15 cellular contexts compared by ENCODE assay signal in genomic region chr2:192072778-192073177, GRCh38.
DNase-seq lines count a peak whose midpoint lies in the region; ATAC-seq and TF ChIP-seq lines count a peak whose summit lies in the region.
"Had no signal": no experiment of that assay in that cellular context is flagged by ENCODE, and none has a peak within 500 bp of the region (broad histone marks: within the 10 kb centered on the region; RNA-seq: fewer than 3 reads in every experiment).

No MANE protein-coding gene starts in this region.

- no peak for TF ChIP-seq POLR2A in right lobe of liver (IDR thresholded peaks at IDR 0.05)
- no peak for TF ChIP-seq POLR2A in upper lobe of left lung (IDR thresholded peaks at IDR 0.05)

- H3K27me3 ChIP-seq in GM23338 (ENCODE audit: insufficient read depth) (no peaks in the 10 kb centered on the region), right lobe of liver (no peaks in the 10 kb centered on the region), upper lobe of left lung (no peaks in the 10 kb centered on the region)

- no peaks in the 10 kb centered on the region; the same call in 1 of the 2 replicates for H3K9me2 ChIP-seq in GM23338 (ENCODE audit: insufficient read depth)

- POLR2A ChIA-PET in WTC11 (lab: Charles Lee): no interaction called here

- H3K4me3 Mint-ChIP-seq in GM23338 (no peak overlapping the region), WTC11 (no peak overlapping the region)
- H3K4me3 Mint-ChIP-seq: CD4-positive, CD25-positive, alpha-beta regulatory T cell had no signal

- H3K27ac Mint-ChIP-seq in GM23338: no peak overlapping the region
- no peak overlapping the region for H3K27ac Mint-ChIP-seq in WTC11
- H3K27ac Mint-ChIP-seq: CD4-positive, CD25-positive, alpha-beta regulatory T cell had no signal

- H3K4me2 ChIP-seq in GM23338: no peak overlapping the region

- no peak overlapping the region for H2AFZ ChIP-seq in GM23338

- no peaks in the 10 kb centered on the region for H3K79me2 ChIP-seq in GM23338 (replicated peaks; ENCODE audit: insufficient read depth)

- H3F3A ChIP-seq in GM23338 (replicated peaks; ENCODE audit: low read depth): no peaks in the 10 kb centered on the region

- ATAC-seq in GM23338: peak; percentile 49
- peak; percentile 36; the same call in 1 of the 2 replicates for ATAC-seq in WTC11
- peak in 3 of 4 donors; percentile 14 to 30 (median 18) for ATAC-seq in right lobe of liver
- no peak for ATAC-seq in upper lobe of left lung (ENCODE audit: low FRiP score in 2 of 2)

- H3K27me3 Mint-ChIP-seq in GM23338 (ENCODE audit: insufficient read depth, low read depth, poor library complexity) (no peaks in the 10 kb centered on the region), WTC11 (ENCODE audit: low read depth) (no peaks in the 10 kb centered on the region)
- H3K27me3 Mint-ChIP-seq: CD4-positive, CD25-positive, alpha-beta regulatory T cell had no signal

- peak; percentile 29 for DNase-seq in GM23338 (ENCODE audit: low spot score)
- no peak for DNase-seq in WTC11 (ENCODE audit: low spot score)
- no peak for DNase-seq in right lobe of liver
- DNase-seq in putamen (ENCODE audit: low spot score): peak; percentile 28
- DNase-seq in CD1c-positive myeloid dendritic cell (ENCODE audit: extremely low spot score): no peak
- no peak for DNase-seq in activated CD4-positive, CD25-positive, alpha-beta regulatory T cell (lab: John Stamatoyannopoulos, UW)
- DNase-seq in upper lobe of left lung: no peak
- DNase-seq: CD4-positive, CD25-positive, alpha-beta regulatory T cell; MV-4-11; NCI-H1417 treated with DMSO at 0.1 percent for 48 hours; NCI-H1930; NCI-H446; RPMI8226 had no signal

- H3K9me3 Mint-ChIP-seq in GM23338: no peaks in the 10 kb centered on the region
- H3K9me3 Mint-ChIP-seq in WTC11: no peaks in the 10 kb centered on the region

- H3K27ac ChIP-seq in GM23338 (ENCODE audit: low read depth) (no peak overlapping the region), right lobe of liver (no peak overlapping the region), upper lobe of left lung (no peak overlapping the region)
- H3K27ac ChIP-seq: HL-60 had no signal

- H4K20me1 ChIP-seq in GM23338 (replicated peaks; ENCODE audit: insufficient read depth): no peaks in the 10 kb centered on the region

- H3K4me1 Mint-ChIP-seq in GM23338: peaks cover 3% of the 10 kb centered on the region; the same call in 1 of the 3 replicates
- H3K4me1 Mint-ChIP-seq in WTC11: no peaks in the 10 kb centered on the region; the same call in 1 of the 2 replicates
- H3K4me1 Mint-ChIP-seq: CD4-positive, CD25-positive, alpha-beta regulatory T cell had no signal

- CTCF ChIA-PET in WTC11 (lab: Charles Lee): no interaction called here

- H3K36me3 Mint-ChIP-seq in GM23338 (ENCODE audit: low read depth): no peaks in the 10 kb centered on the region
- no peaks in the 10 kb centered on the region for H3K36me3 Mint-ChIP-seq in WTC11
- H3K36me3 Mint-ChIP-seq: CD4-positive, CD25-positive, alpha-beta regulatory T cell had no signal

- TF ChIP-seq EP300 in upper lobe of left lung (IDR thresholded peaks at IDR 0.05): no peak

- no peak for TF ChIP-seq CTCF in GM23338 (conservative IDR thresholded peaks at IDR 0.05; ENCODE audit: low read depth in 2 of 2)
- TF ChIP-seq CTCF in WTC11 (IDR thresholded peaks at IDR 0.05): no peak
- TF ChIP-seq CTCF in right lobe of liver (IDR thresholded peaks at IDR 0.05): no peak
- no peak for TF ChIP-seq CTCF in upper lobe of left lung (IDR thresholded peaks at IDR 0.05)

- no peaks in the 10 kb centered on the region for H3K9me3 ChIP-seq in right lobe of liver
- no peaks in the 10 kb centered on the region for H3K9me3 ChIP-seq in upper lobe of left lung
- H3K9me3 ChIP-seq: HAP-1 had no signal

- no peaks in the 10 kb centered on the region for H3K36me3 ChIP-seq in GM23338 (ENCODE audit: insufficient read depth)
- no peaks in the 10 kb centered on the region for H3K36me3 ChIP-seq in right lobe of liver
- no peaks in the 10 kb centered on the region for H3K36me3 ChIP-seq in upper lobe of left lung
- H3K36me3 ChIP-seq: HAP-1 had no signal

- WGBS in right lobe of liver (ENCODE audit: insufficient coverage, low coverage, low lambda C conversion rate, missing lambda C conversion rate): 50% methylated on average over 1 of the region's 1 CpG
- 19 to 42% methylated on average over 1 of the region's 1 CpG for WGBS in upper lobe of left lung, 2 donors

- no peaks in the 10 kb centered on the region for H3K4me1 ChIP-seq in GM23338 (ENCODE audit: insufficient read depth)
- peaks cover 0 to 11% (median 3%) of the 10 kb centered on the region in 4 donors for H3K4me1 ChIP-seq in right lobe of liver
- H3K4me1 ChIP-seq in upper lobe of left lung: peaks cover 0 to 4% (median 0%) of the 10 kb centered on the region in 4 donors
- H3K4me1 ChIP-seq: HAP-1 had no signal

- no peak overlapping the region for H3K4me3 ChIP-seq in GM23338
- no peak overlapping the region for H3K4me3 ChIP-seq in right lobe of liver
- no peak overlapping the region for H3K4me3 ChIP-seq in upper lobe of left lung
- H3K4me3 ChIP-seq: HAP-1 had no signal

- intact Hi-C loops in right lobe of liver (cut with DNase I): no loop called here

TF ChIP-seq in GM23338, 12 proteins besides CTCF, POLR2A, EP300 and RAD21 (continues in another document):
- TF ChIP-seq CREB1 (CRISPR knock-in tag; IDR thresholded peaks at IDR 0.05; ENCODE audit: low read depth) (no peak), NANOG (IDR thresholded peaks at IDR 0.05; ENCODE audit: borderline replicate concordance) (no peak), JUNB (IDR thresholded peaks at IDR 0.05; ENCODE audit: unreplicated experiment) (no peak), EZH2 (IDR thresholded peaks at IDR 0.05; ENCODE audit: low read depth, unreplicated experiment) (no peak), ZNF114 (CRISPR knock-in tag; IDR thresholded peaks at IDR 0.05) (no peak), POLR2AphosphoS5 (IDR thresholded peaks at IDR 0.05; ENCODE audit: low read depth) (no peak), STAT1 (IDR thresholded peaks at IDR 0.05; ENCODE audit: unreplicated experiment) (no peak), REST (IDR thresholded peaks at IDR 0.05; ENCODE audit: unreplicated experiment) (no peak)

TF ChIP-seq in WTC11, 78 proteins besides CTCF, POLR2A, EP300 and RAD21 (continues in another document):
- TF ChIP-seq NR2C2 (CRISPR knock-in tag; IDR thresholded peaks at IDR 0.05) (no peak), ATF2 (CRISPR knock-in tag; IDR thresholded peaks at IDR 0.05; ENCODE audit: borderline replicate concordance, low read depth) (no peak), MAX (CRISPR knock-in tag; IDR thresholded peaks at IDR 0.05) (no peak), NR3C1 (CRISPR knock-in tag; conservative IDR thresholded peaks at IDR 0.05; ENCODE audit: low read depth) (no peak), ZNF317 (CRISPR knock-in tag; IDR thresholded peaks at IDR 0.05; ENCODE audit: borderline replicate concordance, low read depth) (no peak), ERG (CRISPR knock-in tag; IDR thresholded peaks at IDR 0.05) (no peak), ZNF121 (CRISPR knock-in tag; IDR thresholded peaks at IDR 0.05) (no peak), ZNF396 (CRISPR knock-in tag; IDR thresholded peaks at IDR 0.05; ENCODE audit: borderline replicate concordance) (no peak), MLX (CRISPR knock-in tag; IDR thresholded peaks at IDR 0.05) (no peak), USF2 (CRISPR knock-in tag; IDR thresholded peaks at IDR 0.05) (no peak), SMAD3 (CRISPR knock-in tag; IDR thresholded peaks at IDR 0.05; ENCODE audit: borderline replicate concordance) (no peak), CBFB (CRISPR knock-in tag; IDR thresholded peaks at IDR 0.05; ENCODE audit: low read depth) (no peak), MXD4 (CRISPR knock-in tag; IDR thresholded peaks at IDR 0.05; ENCODE audit: borderline replicate concordance) (no peak)

Comparison
In these comparisons a context has a peak if more than half of its experiments do, and no peak if none do; other contexts are left out.
1. ATAC-seq: peak in GM23338 (single experiment), WTC11 (single experiment) and right lobe of liver (3 of 4); none in upper lobe of left lung (0 of 2).
2. DNase-seq: peak in GM23338 (single experiment) and putamen (single experiment); none in WTC11 (single experiment), right lobe of liver (0 of 3), CD1c-positive myeloid dendritic cell (single experiment), activated CD4-positive, CD25-positive, alpha-beta regulatory T cell (0 of 4) and upper lobe of left lung (0 of 2).